ENCODE assay signal across 25 cellular contexts in genomic region chr20:23117738-23118137, GRCh38. TPM values are rescaled to one million over a fixed set of nuclear protein-coding genes. Genes with fewer than 3 reads are reported as not detected.
DNase-seq lines count a peak whose midpoint lies in the region; ATAC-seq and TF ChIP-seq lines count a peak whose summit lies in the region.
"Had no signal": no experiment of that assay in that cellular context is flagged by ENCODE, and none has a peak within 500 bp of the region (broad histone marks: within the 10 kb centered on the region; RNA-seq: fewer than 3 reads in every experiment).

No MANE protein-coding gene starts in this region.

- no peaks in the 10 kb centered on the region for H3K9me3 ChIP-seq in T-helper 17 cell (ENCODE audit: control insufficient read depth, low read length, poor library complexity, severe bottlenecking)
- H3K9me3 ChIP-seq in upper lobe of right lung = no peaks in the 10 kb centered on the region
- no peaks in the 10 kb centered on the region for H3K9me3 ChIP-seq in stomach
- H3K9me3 ChIP-seq: A549, SJSA1 had no signal

- no peak overlapping the region for H3K4me3 Mint-ChIP-seq in CD14-positive monocyte
- peak overlapping the region; percentile 25 for H3K4me3 Mint-ChIP-seq in T-helper 17 cell
- H3K4me3 Mint-ChIP-seq: IgD-negative memory B cell had no signal

- no peak for TF ChIP-seq CTCF in CD14-positive monocyte (IDR thresholded peaks at IDR 0.05)
- no peak for TF ChIP-seq CTCF in upper lobe of right lung (IDR thresholded peaks at IDR 0.05)
- no peak for TF ChIP-seq CTCF in stomach (IDR thresholded peaks at IDR 0.05)

- ATAC-seq in T-helper 17 cell (no peak), upper lobe of right lung (no peak), GM21576 (IDR thresholded peaks at IDR 0.05; ENCODE audit: unreplicated experiment) (no peak), GM21526 (IDR thresholded peaks at IDR 0.05; ENCODE audit: low FRiP score, unreplicated experiment) (no peak)
- ATAC-seq: A549 had no signal

- H3K4me3 ChIP-seq in upper lobe of right lung (no peak overlapping the region), stomach (no peak overlapping the region)
- H3K4me3 ChIP-seq: A549, GM23248, SJSA1 had no signal

- no peaks in the 10 kb centered on the region for H3K27me3 Mint-ChIP-seq in CD14-positive monocyte (ENCODE audit: low read depth in 3 of 3)
- peaks cover 19% of the 10 kb centered on the region for H3K27me3 Mint-ChIP-seq in T-helper 17 cell

- no peaks in the 10 kb centered on the region for H3K27me3 ChIP-seq in upper lobe of right lung
- H3K27me3 ChIP-seq in stomach = no peaks in the 10 kb centered on the region
- H3K27me3 ChIP-seq: SJSA1 had no signal

- H3K36me3 Mint-ChIP-seq in CD14-positive monocyte (peaks cover 2 to 14% of the 10 kb centered on the region in 2 donors), T-helper 17 cell (ENCODE audit: low read depth) (no peaks in the 10 kb centered on the region)
- H3K36me3 Mint-ChIP-seq: IgD-negative memory B cell had no signal

- H3K4me1 Mint-ChIP-seq in CD14-positive monocyte (peaks cover 93% of the 10 kb centered on the region), T-helper 17 cell (peaks cover 17% of the 10 kb centered on the region)
- H3K4me1 Mint-ChIP-seq: IgD-negative memory B cell had no signal

- no peak for TF ChIP-seq POLR2A in stomach (IDR thresholded peaks at IDR 0.05)

- H3K36me3 ChIP-seq in upper lobe of right lung (no peaks in the 10 kb centered on the region), stomach (no peaks in the 10 kb centered on the region)
- H3K36me3 ChIP-seq: SJSA1 had no signal

- DNase-seq in CD14-positive monocyte (ENCODE audit: low spot score) (no peak), T-helper 17 cell (no peak), myocyte (ENCODE audit: low read depth) (peak; percentile 42), upper lobe of right lung (peak; percentile 47), stomach (no peak)
- DNase-seq: DMS79, GF-D8, GM23248, MM.1S, NCI-H1048, NCI-H1417, NCI-H1694, NCI-H2029 treated with DMSO at 0.1 percent for 48 hours, NCI-H446 treated with DMSO at 0.1 percent for 48 hours, NCI-H526, NCI-H82, Right ventricle myocardium superior, RPMI8226 had no signal

- H3K27ac ChIP-seq in upper lobe of right lung (no peak overlapping the region), stomach (no peak overlapping the region)
- H3K27ac ChIP-seq: GM23248, HL-60, KMS-11, SJSA1 had no signal

- H3K4me1 ChIP-seq in upper lobe of right lung (peaks cover 30% of the 10 kb centered on the region), stomach (peaks cover 0 to 13% (median 0%) of the 10 kb centered on the region in 4 donors)
- H3K4me1 ChIP-seq: A549, SJSA1 had no signal

- intact Hi-C loops in CD14-positive monocyte (cut with micrococcal nuclease) = loop anchor here (1.0 to 5.0 kb wide), 3 partner anchors 8 to 35 kb away; no protein-coding TSS in a partner anchor
- intact Hi-C loops in upper lobe of right lung (cut with DNase I) = no loop called here
- intact Hi-C loops in stomach (cut with DNase I; ENCODE audit: low total_unique reads) = no loop called here

- no peak for TF ChIP-seq EP300 in stomach (IDR thresholded peaks at IDR 0.05)

- WGBS in stomach, 5 donors = 91 to 94% (median 93%) methylated on average over 8 of the region's 8 CpGs

- H3K27ac Mint-ChIP-seq in CD14-positive monocyte = peak overlapping the region in 6 of 7 donors; percentile 53 to 99 (median 98)
- no peak overlapping the region for H3K27ac Mint-ChIP-seq in T-helper 17 cell

- peaks cover 0 to 3% (median 0%) of the 10 kb centered on the region in 7 donors for H3K9me3 Mint-ChIP-seq in CD14-positive monocyte
- H3K9me3 Mint-ChIP-seq: IgD-negative memory B cell had no signal

RNA-seq across cellular contexts. Expression of gene CD93, which starts 31.6 kb away (rescaled TPM):
- polyA plus RNA-seq in CD14-positive monocyte (10 to 100 TPM; 26.0 to 48.9 TPM), stomach (1 to 10 TPM; 3.4 to 5.3 (median 4.1) TPM)
- total RNA-seq in T-helper 17 cell (1 to 10 TPM; 2.1 to 6.4 TPM), myocyte (not detected in 2 replicates), upper lobe of right lung (160 TPM), stomach (10 to 100 TPM in 3 of 5 donors, 1 to 10 TPM in 2; 2.9 to 63.5 (median 13.8) TPM)
- polyA plus RNA-seq in myocyte (2012) = not detected
- total RNA-seq: GM23248, SJSA1 had no signal
- polyA plus RNA-seq: A549, IgD-negative memory B cell had no signal

Comparison
In these comparisons a context has a peak if more than half of its experiments do, and no peak if none do; other contexts are left out.
1. DNase-seq: peak in myocyte (single experiment) and upper lobe of right lung (single experiment); none in CD14-positive monocyte (single experiment), T-helper 17 cell (0 of 3) and stomach (single experiment).
2. intact Hi-C loops: an anchor here in CD14-positive monocyte (1.0 to 5.0 kb wide); none called in upper lobe of right lung and stomach.